Comparison of ENCODE assay signal across 8 cellular contexts in the genomic region with DNA sequence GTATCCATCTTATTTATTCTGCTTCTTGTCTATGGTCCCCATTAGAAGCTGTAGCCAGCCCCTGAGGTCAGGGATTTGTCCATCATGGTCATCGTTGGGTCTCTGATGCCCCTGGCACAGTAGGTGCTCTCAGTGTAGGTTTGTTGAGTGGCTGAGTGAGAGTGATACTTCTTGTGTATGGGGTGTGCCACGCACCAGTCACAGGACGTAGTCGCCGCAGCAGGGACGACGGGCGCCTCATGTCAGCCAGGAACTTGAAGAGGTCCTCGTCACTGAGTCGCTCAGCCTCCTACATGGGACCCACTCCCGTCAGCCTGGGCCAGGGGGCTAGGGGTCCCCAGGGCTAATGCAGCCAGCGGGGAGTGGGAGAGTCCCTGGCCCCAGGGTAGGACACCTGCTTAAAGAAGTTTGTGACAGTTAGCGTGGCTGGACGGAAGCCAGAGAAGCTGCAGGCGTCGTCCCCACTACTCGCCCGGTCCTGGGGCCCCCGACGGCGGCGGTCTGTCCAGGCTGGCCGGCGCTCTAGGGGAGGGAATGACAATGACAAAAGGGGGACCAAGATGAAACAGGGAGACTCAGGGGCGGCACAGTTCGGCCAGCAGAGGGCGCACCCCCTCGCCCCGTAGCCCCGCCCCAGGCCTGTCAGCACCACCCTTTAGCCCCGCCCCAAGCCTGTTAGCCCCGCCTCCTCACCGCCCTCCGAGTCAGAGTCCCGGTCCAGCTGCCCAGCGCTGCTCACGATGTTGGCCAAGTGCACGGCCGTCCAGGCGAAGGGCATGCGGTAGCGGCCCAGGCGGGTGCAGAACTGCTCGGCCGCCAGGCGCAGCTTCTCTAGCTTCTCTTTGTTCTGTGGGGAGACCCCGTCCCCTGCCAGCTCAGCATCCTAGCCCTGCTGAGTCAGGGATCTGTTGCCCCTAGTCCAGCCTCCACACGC. TPM values are rescaled to one million over a fixed set of nuclear protein-coding genes. Genes with fewer than 3 reads are reported as not detected.
DNase-seq lines count a peak whose midpoint lies in the region; ATAC-seq and TF ChIP-seq lines count a peak whose summit lies in the region.
"Had no signal": no experiment of that assay in that cellular context is flagged by ENCODE, and none has a peak within 500 bp of the region (broad histone marks: within the 10 kb centered on the region; RNA-seq: fewer than 3 reads in every experiment).

No MANE protein-coding gene starts in this region.

- TF ChIP-seq CTCF in GM12873 (IDR thresholded peaks at IDR 0.05; ENCODE audit: insufficient read depth, low read depth, low read length, missing control alignments) (peak; percentile 79), vagina (IDR thresholded peaks at IDR 0.05) (peak; percentile 31 to 43 (median 38))

- H3K36me3 Mint-ChIP-seq in activated naive CD8-positive, alpha-beta T cell treated with anti-CD3 and anti-CD28 coated beads, Interleukin-2, amount 50 U/mL, for 24 hours (ENCODE audit: low read depth), result no peaks in the 10 kb centered on the region

- peaks cover 3% of the 10 kb centered on the region for H3K9me3 ChIP-seq in vagina

- DNase-seq in Jurkat, Clone E6-1 (ENCODE audit: low read depth, low spot score), result peak; percentile 36
- DNase-seq in T follicular helper cell (ENCODE audit: low read depth) (peak; percentile 75), left cardiac atrium (peak; percentile 95), renal cortical epithelial cell (ENCODE audit: low read depth) (peak; percentile 45), vagina (ENCODE audit: extremely low spot score in 2 of 2) (no peak)
- DNase-seq in activated naive CD8-positive, alpha-beta T cell treated with anti-CD3 and anti-CD28 coated beads, Interleukin-2, amount 50 U/mL, for 24 hours, result peak; percentile 94

- H3K27ac ChIP-seq in vagina, result peak overlapping the region; percentile 18

- no peak for TF ChIP-seq POLR2A in vagina (IDR thresholded peaks at IDR 0.05)

- no peaks in the 10 kb centered on the region for H3K27me3 ChIP-seq in vagina

- peaks cover 17% of the 10 kb centered on the region for H3K27me3 Mint-ChIP-seq in activated naive CD8-positive, alpha-beta T cell treated with anti-CD3 and anti-CD28 coated beads, Interleukin-2, amount 50 U/mL, for 24 hours

- peaks cover 0 to 28% of the 10 kb centered on the region in 2 donors for H3K36me3 ChIP-seq in vagina

- H3K4me1 ChIP-seq in vagina, result peaks cover 16% of the 10 kb centered on the region

- intact Hi-C loops in left cardiac atrium (cut with DNase I), result no loop called here
- intact Hi-C loops in vagina (cut with DNase I), result no loop called here

- peak; percentile 95 for ATAC-seq in activated naive CD8-positive, alpha-beta T cell treated with anti-CD3 and anti-CD28 coated beads, Interleukin-2, amount 50 U/mL, for 24 hours
- peak; percentile 85 to 92 for ATAC-seq in left cardiac atrium

- peaks cover 6% of the 10 kb centered on the region for H3K4me1 Mint-ChIP-seq in activated naive CD8-positive, alpha-beta T cell treated with anti-CD3 and anti-CD28 coated beads, Interleukin-2, amount 50 U/mL, for 24 hours

- no peak overlapping the region for H3K4me3 ChIP-seq in Jurkat, Clone E6-1 (ENCODE audit: low read length)
- no peak overlapping the region for H3K4me3 ChIP-seq in vagina

- no peaks in the 10 kb centered on the region for H3K9me3 Mint-ChIP-seq in activated naive CD8-positive, alpha-beta T cell treated with anti-CD3 and anti-CD28 coated beads, Interleukin-2, amount 50 U/mL, for 24 hours

- H3K27ac Mint-ChIP-seq in activated naive CD8-positive, alpha-beta T cell treated with anti-CD3 and anti-CD28 coated beads, Interleukin-2, amount 50 U/mL, for 24 hours, result no peak overlapping the region

- no peak overlapping the region for H3K4me3 Mint-ChIP-seq in activated naive CD8-positive, alpha-beta T cell treated with anti-CD3 and anti-CD28 coated beads, Interleukin-2, amount 50 U/mL, for 24 hours

RNA-seq across cellular contexts. Expression of a gene that starts 3.7 kb away (rescaled TPM):
- not detected for polyA plus RNA-seq in Jurkat, Clone E6-1 (2012; ENCODE audit: insufficient read depth, insufficient read length)
- total RNA-seq in left cardiac atrium (10 to 100 TPM in 1 of 2 donors, 1 to 10 TPM in 1; 4.0 to 20.3 TPM), renal cortical epithelial cell (not detected in 2 replicates), vagina (not detected)
- total RNA-seq: temporal lobe had no signal

RNA-seq across cellular contexts. Expression of a gene that starts 19.2 kb away (rescaled TPM):
- 8.7 TPM for polyA plus RNA-seq in Jurkat, Clone E6-1 (2012; ENCODE audit: insufficient read depth, insufficient read length)
- total RNA-seq in left cardiac atrium (10 to 100 TPM; 37.5 to 61.1 TPM), renal cortical epithelial cell (5.9 and 27.1 TPM in 2 replicates), vagina (65.8 TPM)

RNA-seq across cellular contexts. Expression of a gene that starts 45.8 kb away (rescaled TPM):
- 17.1 TPM for polyA plus RNA-seq in Jurkat, Clone E6-1 (2012; ENCODE audit: insufficient read depth, insufficient read length)
- total RNA-seq in left cardiac atrium (100 to 1,000 TPM; 238 to 255 TPM), renal cortical epithelial cell (26.0 and 233 TPM in 2 replicates), vagina (486 TPM)

RNA-seq across cellular contexts. Expression of a gene that starts 52.8 kb away (rescaled TPM):
- polyA plus RNA-seq in Jurkat, Clone E6-1 (2012; ENCODE audit: insufficient read depth, insufficient read length), result not detected
- total RNA-seq in left cardiac atrium (not detected), renal cortical epithelial cell (not detected in 2 replicates), vagina (not detected)
- total RNA-seq: temporal lobe had no signal

Comparison
In these comparisons a context has a peak if more than half of its experiments do, and no peak if none do; other contexts are left out.
1. DNase-seq: peak in Jurkat, Clone E6-1 (single experiment), T follicular helper cell (single experiment), activated naive CD8-positive, alpha-beta T cell treated with anti-CD3 and anti-CD28 coated beads, Interleukin-2, amount 50 U/mL, for 24 hours (single experiment), left cardiac atrium (single experiment) and renal cortical epithelial cell (single experiment); none in vagina (0 of 2).